In genomic region chr21:39452207-39452964, GRCh38 we compare ENCODE assay signal across 10 cellular contexts. TPM values are rescaled to one million over a fixed set of nuclear protein-coding genes. Genes with fewer than 3 reads are reported as not detected.
DNase-seq lines count a peak whose midpoint lies in the region; ATAC-seq, FAIRE-seq and TF ChIP-seq lines count a peak whose summit lies in the region.
"Had no signal": no experiment of that assay in that cellular context is flagged by ENCODE, and none has a peak within 500 bp of the region (broad histone marks: within the 10 kb centered on the region; RNA-seq: fewer than 3 reads in every experiment).

No MANE protein-coding gene starts in this region.

- H3K4me1 ChIP-seq in HEK293 (ENCODE audit: control insufficient read depth, insufficient read depth, low read length) (peaks cover 15% of the 10 kb centered on the region), skeletal muscle tissue (ENCODE audit: control insufficient read depth in 3 of 3, insufficient read depth in 3 of 3, low read length in 3 of 3) (peaks cover 25 to 30% (median 25%) of the 10 kb centered on the region in 3 donors)

- CTCF ChIA-PET in HEK293 (lab: Yijun Ruan, JAX): interaction anchor here (0.6 to 2.9 kb wide), 3 partner anchors 9 to 107 kb away, joined by 3 to 11 read pairs (median 3); no protein-coding TSS in a partner anchor

- H3K9me3 ChIP-seq in HEK293 (ENCODE audit: control insufficient read depth, insufficient read depth, low read depth, low read length) (no peaks in the 10 kb centered on the region), skeletal muscle tissue (ENCODE audit: control insufficient read depth in 3 of 3, low read length in 3 of 3) (no peaks in the 10 kb centered on the region)

- peak overlapping the region; percentile 80 to 84 (median 81) for H3K9ac ChIP-seq in skeletal muscle tissue (ENCODE audit: low read depth in 1 of 3, low read length in 3 of 3)

- POLR2A ChIA-PET in HEK293 (lab: Yijun Ruan, JAX): no interaction called here

- DNase-seq in bronchial epithelial cell (ENCODE audit: low read depth): peak; percentile 47
- peak; percentile 42 to 71 for DNase-seq in hippocampal formation (lab: John Stamatoyannopoulos, UW)
- DNase-seq in NCI-H345 (lab: John Stamatoyannopoulos, UW): no peak
- DNase-seq in NCI-H524 treated with DMSO at 0.1 percent for 48 hours (lab: John Stamatoyannopoulos, UW): no peak
- no peak for DNase-seq in osteocyte (ENCODE audit: extremely low spot score, unreplicated experiment)
- DNase-seq: central memory CD4-positive, alpha-beta T cell; NCI-H524 had no signal

- peaks cover 34% of the 10 kb centered on the region for H3K27me3 Mint-ChIP-seq in osteocyte (ENCODE audit: unreplicated experiment)

- no peaks in the 10 kb centered on the region for H3K9me3 Mint-ChIP-seq in osteocyte (ENCODE audit: unreplicated experiment)

- no peak for TF ChIP-seq CTCF in HEK293 (tag by site-specific recombination; IDR thresholded peaks at IDR 0.05)
- TF ChIP-seq CTCF in bronchial epithelial cell (IDR thresholded peaks at IDR 0.05; ENCODE audit: insufficient read depth, low read length, severe bottlenecking): no peak
- TF ChIP-seq CTCF in osteocyte (IDR thresholded peaks at IDR 0.05): no peak

- no peak for FAIRE-seq in bronchial epithelial cell (lab: Jason Lieb, UNC)

- H3K4me3 ChIP-seq in HEK293 (ENCODE audit: low read depth, low read length) (no peak overlapping the region), bronchial epithelial cell (ENCODE audit: low read depth, low read length) (no peak overlapping the region), skeletal muscle tissue (ENCODE audit: low read length in 3 of 3) (peak overlapping the region; percentile 69 to 82 (median 79))

- H3K27ac ChIP-seq in HEK293 (ENCODE audit: extremely low read depth, low read depth, low read length): peak overlapping the region; percentile 32; the same call in 1 of the 2 replicates
- peak overlapping the region; percentile 94 for H3K27ac ChIP-seq in skeletal muscle tissue (ENCODE audit: low read depth, low read length)

- no peak overlapping the region for H3K4me3 Mint-ChIP-seq in osteocyte (ENCODE audit: unreplicated experiment)

- no peaks in the 10 kb centered on the region for H3K36me3 ChIP-seq in HEK293 (ENCODE audit: control insufficient read depth in 2 of 2, insufficient read depth in 1 of 2, low read length in 2 of 2)
- H3K36me3 ChIP-seq in bronchial epithelial cell (ENCODE audit: control insufficient read depth, insufficient read depth, low read length): no peaks in the 10 kb centered on the region
- no peaks in the 10 kb centered on the region for H3K36me3 ChIP-seq in skeletal muscle tissue (ENCODE audit: control insufficient read depth in 3 of 3, insufficient read depth in 3 of 3, low read length in 3 of 3)

- H3K27me3 ChIP-seq in bronchial epithelial cell (ENCODE audit: control insufficient read depth, insufficient read depth, low read length): no peaks in the 10 kb centered on the region
- no peaks in the 10 kb centered on the region for H3K27me3 ChIP-seq in skeletal muscle tissue (ENCODE audit: control insufficient read depth in 3 of 3, insufficient read depth in 3 of 3, low read length in 3 of 3)

- H3K27ac Mint-ChIP-seq in osteocyte (ENCODE audit: unreplicated experiment): no peak overlapping the region

- H3K4me1 Mint-ChIP-seq in osteocyte (ENCODE audit: unreplicated experiment): peaks cover 1% of the 10 kb centered on the region

- H3K36me3 Mint-ChIP-seq in osteocyte (ENCODE audit: unreplicated experiment): no peaks in the 10 kb centered on the region

- ATAC-seq in GM21526 (IDR thresholded peaks at IDR 0.05; ENCODE audit: low FRiP score, unreplicated experiment): no peak

TF ChIP-seq in HEK293, 187 proteins besides CTCF, POLR2A, EP300 and RAD21 (continues in another document):
- TF ChIP-seq ZFP69B (tag by site-specific recombination; IDR thresholded peaks at IDR 0.05) (no peak), IKZF3 (tag by site-specific recombination; IDR thresholded peaks at IDR 0.05) (no peak), ZNF354C (tag by site-specific recombination; IDR thresholded peaks at IDR 0.05; ENCODE audit: borderline replicate concordance, low read depth) (no peak), AEBP2 (tag by site-specific recombination; IDR thresholded peaks at IDR 0.05; ENCODE audit: borderline replicate concordance) (no peak), PBX3 (CRISPR knock-in tag; IDR thresholded peaks at IDR 0.05) (no peak), BCL11A (tag by site-specific recombination; IDR thresholded peaks at IDR 0.05; ENCODE audit: low read depth) (no peak), SETDB1 (IDR thresholded peaks at IDR 0.05; ENCODE audit: insufficient read length, low read length) (no peak), SCRT1 (tag by site-specific recombination; IDR thresholded peaks at IDR 0.05; ENCODE audit: borderline replicate concordance) (no peak), ZNF398 (tag by site-specific recombination; IDR thresholded peaks at IDR 0.05) (no peak), PRDM4 (tag by site-specific recombination; IDR thresholded peaks at IDR 0.05) (0 out of 2 replicates have a peak, but pooled peaks have one; percentile 55), ZNF548 (tag by site-specific recombination; IDR thresholded peaks at IDR 0.05) (no peak), ZNF37A (tag by site-specific recombination; IDR thresholded peaks at IDR 0.05) (no peak), ZNF747 (tag by site-specific recombination; IDR thresholded peaks at IDR 0.05) (no peak), ZIC2 (tag by site-specific recombination; IDR thresholded peaks at IDR 0.05) (no peak)

RNA-seq across cellular contexts. Expression of gene SH3BGR, which starts 0.6 kb away (rescaled TPM):
- total RNA-seq in bronchial epithelial cell: 5.0 and 13.7 TPM in 2 replicates
- 58.5 TPM for total RNA-seq in skeletal muscle tissue
- total RNA-seq in osteocyte: 1.2 and 2.0 TPM in 2 replicates

RNA-seq across cellular contexts. Expression of gene LCA5L, which starts 6.8 kb away (rescaled TPM):
- total RNA-seq in bronchial epithelial cell (0.53 and 3.2 TPM in 2 replicates), skeletal muscle tissue (0.52 TPM), osteocyte (1.1 and 1.4 TPM in 2 replicates)

Comparison
In these comparisons a context has a peak if more than half of its experiments do, and no peak if none do; other contexts are left out.
1. H3K4me3 ChIP-seq: peak in skeletal muscle tissue (3 of 3); none in HEK293 (single experiment) and bronchial epithelial cell (single experiment).
2. DNase-seq: peak in bronchial epithelial cell (single experiment) and hippocampal formation (2 of 2); none in NCI-H345 (single experiment), NCI-H524 treated with DMSO at 0.1 percent for 48 hours (single experiment) and osteocyte (single experiment).